In the genomic region with DNA sequence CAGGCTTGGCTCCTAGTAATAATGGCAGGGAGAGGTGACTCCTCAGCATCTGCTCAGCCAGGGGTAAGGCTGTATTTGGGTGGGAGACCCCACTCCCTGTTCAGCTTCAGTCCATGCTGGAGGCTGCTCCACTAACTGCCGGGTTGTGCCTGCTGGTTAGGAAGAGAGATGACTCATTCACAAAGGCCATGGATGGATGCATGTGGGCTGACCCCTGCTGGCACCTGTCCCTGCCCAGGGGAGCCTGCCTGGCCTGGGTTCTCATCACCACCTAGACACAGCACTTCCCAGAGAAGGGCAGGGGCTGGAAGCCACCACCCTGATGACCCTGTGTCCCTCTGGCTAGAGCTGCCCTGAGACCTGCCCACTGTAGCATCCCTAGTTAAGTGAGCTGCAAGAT, we compare ENCODE assay signal across 19 cellular contexts. TPM values are rescaled to one million over a fixed set of nuclear protein-coding genes. Genes with fewer than 3 reads are reported as not detected.
A peak's percentile ranks its signal among the peaks of the same experiment; 100 is the strongest.
DNase-seq lines count a peak whose midpoint lies in the region; ATAC-seq and TF ChIP-seq lines count a peak whose summit lies in the region.
"Had no signal": no experiment of that assay in that cellular context is flagged by ENCODE, and none has a peak within 500 bp of the region (broad histone marks: within the 10 kb centered on the region; RNA-seq: fewer than 3 reads in every experiment).

No MANE protein-coding gene starts in this region.

- H3K27me3 ChIP-seq in left ventricle myocardium inferior (ENCODE audit: low read depth) (no peaks in the 10 kb centered on the region), gastroesophageal sphincter (no peaks in the 10 kb centered on the region)
- H3K27me3 ChIP-seq: hepatocyte had no signal

- no peak for TF ChIP-seq CTCF in left ventricle myocardium inferior (IDR thresholded peaks at IDR 0.05; ENCODE audit: borderline replicate concordance)
- no peak for TF ChIP-seq CTCF in gastroesophageal sphincter (IDR thresholded peaks at IDR 0.05)

- intact Hi-C loops in left ventricle myocardium inferior (cut with micrococcal nuclease) = no loop called here
- intact Hi-C loops in cardiac septum (cut with DNase I) = no loop called here

- DNase-seq in left ventricle myocardium inferior = no peak
- no peak for DNase-seq in cardiac septum (ENCODE audit: low spot score)
- DNase-seq in M059J (ENCODE audit: low read depth) = peak; percentile 19
- peak; percentile 72 for DNase-seq in renal cortical epithelial cell (ENCODE audit: low read depth)
- DNase-seq in stimulated activated naive CD4-positive, alpha-beta T cell (lab: John Stamatoyannopoulos, UW) = no peak
- DNase-seq in SKM-1 treated with dmso at 0.1 percent for 144 hours (lab: John Stamatoyannopoulos, UW; ENCODE audit: unreplicated experiment) = no peak
- DNase-seq: activated naive CD4-positive, alpha-beta T cell treated with anti-CD3 and anti-CD28 coated beads, Interleukin-2, amount 10 ng/mL, durations not matched to agents 7 days and 5 days; activated T-cell treated with anti-CD3 and anti-CD28 coated beads, Interleukin-2, amount 50 U/mL, for 24 hours; effector memory CD8-positive, alpha-beta T cell; H9; kidney; NCI-H1417; NCI-H82; nucleus accumbens; RPMI8226 had no signal

- peaks cover 8% of the 10 kb centered on the region for H3K9me3 ChIP-seq in left ventricle myocardium inferior (replicated peaks)
- peaks cover 0 to 6% (median 0%) of the 10 kb centered on the region in 3 donors for H3K9me3 ChIP-seq in gastroesophageal sphincter

- TF ChIP-seq EP300 in gastroesophageal sphincter (IDR thresholded peaks at IDR 0.05) = no peak

- no peak for TF ChIP-seq POLR2A in gastroesophageal sphincter (IDR thresholded peaks at IDR 0.05)

- ATAC-seq in gastroesophageal sphincter = peak; percentile 47
- no peak for ATAC-seq in HG02852 (IDR thresholded peaks at IDR 0.05; ENCODE audit: unreplicated experiment)
- ATAC-seq: effector memory CD8-positive, alpha-beta T cell; sciatic nerve had no signal

- H3K4me3 ChIP-seq in left ventricle myocardium inferior (no peak overlapping the region), gastroesophageal sphincter (no peak overlapping the region)
- H3K4me3 ChIP-seq: hepatocyte had no signal

- H3K4me1 ChIP-seq in left ventricle myocardium inferior (peaks cover 67% of the 10 kb centered on the region), gastroesophageal sphincter (peaks cover 0 to 23% (median 3%) of the 10 kb centered on the region in 3 donors)

- H3K27ac ChIP-seq in left ventricle myocardium inferior (replicated peaks) (peak overlapping the region; percentile 59), gastroesophageal sphincter (no peak overlapping the region)
- H3K27ac ChIP-seq: hepatocyte had no signal

- H3K36me3 ChIP-seq in left ventricle myocardium inferior (no peaks in the 10 kb centered on the region), gastroesophageal sphincter (peaks cover 0 to 15% of the 10 kb centered on the region in 2 donors)

- WGBS in gastroesophageal sphincter (ENCODE audit: low coverage in 1 of 2), 2 donors = no CpG with 5 or more reads among the region's 1 CpG

RNA-seq across cellular contexts. Expression of a gene that starts 59.0 kb away (rescaled TPM):
- 21.1 TPM for total RNA-seq in left ventricle myocardium inferior
- total RNA-seq in cardiac septum = 24.4 TPM
- 0.10 TPM in 1 of 2 replicates, not detected in the other for total RNA-seq in M059J (2014; rRNA removed; shearing (Covaris generic))
- total RNA-seq in gastroesophageal sphincter = 10 to 100 TPM; 11.4 to 25.1 (median 21.9) TPM
- total RNA-seq in renal cortical epithelial cell = 0.35 TPM in 2 replicates

Comparison
In these comparisons a context has a peak if more than half of its experiments do, and no peak if none do; other contexts are left out.
1. DNase-seq: peak in M059J (single experiment) and renal cortical epithelial cell (single experiment); none in left ventricle myocardium inferior (single experiment), cardiac septum (single experiment), stimulated activated naive CD4-positive, alpha-beta T cell (0 of 6) and SKM-1 treated with dmso at 0.1 percent for 144 hours (single experiment).